ENCODE assay signal across 27 cellular contexts in the genomic region with DNA sequence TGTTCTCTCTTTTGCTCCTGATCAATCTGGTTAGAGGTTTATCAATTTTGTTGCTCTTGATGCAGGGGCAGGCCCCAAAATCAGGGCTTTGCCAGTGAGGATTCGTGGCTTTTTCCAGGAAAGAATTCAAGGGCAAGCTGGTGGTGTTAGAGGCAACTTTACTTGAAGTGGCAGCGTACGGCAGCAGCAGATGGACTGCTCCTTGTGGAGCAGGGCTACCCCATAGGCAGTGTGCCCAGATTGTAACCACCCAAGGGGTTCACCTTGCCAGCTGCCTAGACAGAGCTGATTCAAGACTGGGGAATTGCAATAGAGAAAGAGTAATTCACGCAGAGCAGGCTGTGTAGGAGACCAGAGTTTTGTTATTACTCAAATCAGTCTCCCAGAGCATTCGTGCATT. TPM values are rescaled to one million over a fixed set of nuclear protein-coding genes. Genes with fewer than 3 reads are reported as not detected.
"Had no signal": no experiment of that assay in that cellular context is flagged by ENCODE, and none has a peak within 500 bp of the region (broad histone marks: within the 10 kb centered on the region; RNA-seq: fewer than 3 reads in every experiment).

No MANE protein-coding gene starts in this region.

- H3K27ac Mint-ChIP-seq: activated naive CD8-positive, alpha-beta T cell treated with anti-CD3 and anti-CD28 coated beads, Interleukin-2, amount 10 ng/mL, durations not matched to agents 7 days and 5 days; dendritic cell treated with granulocyte-macrophage colony-stimulating factor and Interleukin-4, amounts not matched to agents 40 ng/mL and 50 ng/mL, for 4 days; naive B cell; stimulated activated naive B cell treated with anti-CD40 and anti-IgM and Interleukin-4, amounts not matched to agents 10 μg/mL and 1 μg/mL and 100 μg/mL, for 72 hours had no signal

- H3K9me3 ChIP-seq: lower lobe of right lung, testis, uterus had no signal

- H3K36me3 Mint-ChIP-seq: stimulated activated naive B cell treated with anti-CD40 and anti-IgM and Interleukin-4, amounts not matched to agents 10 μg/mL and 1 μg/mL and 100 μg/mL, for 72 hours had no signal

- H3K36me3 ChIP-seq: lower lobe of right lung, uterus had no signal

- H3K4me1 Mint-ChIP-seq: stimulated activated naive B cell treated with anti-CD40 and anti-IgM and Interleukin-4, amounts not matched to agents 10 μg/mL and 1 μg/mL and 100 μg/mL, for 72 hours had no signal

- H3K27me3 ChIP-seq: testis, uterus had no signal

- DNase-seq: activated CD4-positive, alpha-beta T cell treated with anti-CD3 and anti-CD28 coated beads for 1 hour; activated naive CD4-positive, alpha-beta T cell; activated naive CD8-positive, alpha-beta T cell treated with anti-CD3 and anti-CD28 coated beads, Interleukin-2, amount 10 ng/mL, durations not matched to agents 7 days and 5 days; activated T-cell treated with anti-CD3 and anti-CD28 coated beads, Interleukin-2, amount 50 U/mL, for 1 hour; amniotic stem cell; effector CD4-positive, alpha-beta T cell; foreskin fibroblast; kidney; lower lobe of right lung; naive B cell; occipital lobe; stimulated activated CD4-positive, alpha-beta T cell treated with anti-CD3 and anti-CD28 coated beads, Interleukin-2, amount 100 ng/mL, for 48 hours; stimulated activated CD8-positive, alpha-beta memory T cell treated with anti-CD3 and anti-CD28 coated beads, Interleukin-4, amount 100 ng/mL, for 48 hours; stimulated activated naive B cell treated with anti-CD40 and anti-IgM and Interleukin-4, amounts not matched to agents 10 μg/mL and 1 μg/mL and 100 μg/mL, for 72 hours; testis; trophoblast cell; uterus had no signal

- H3K4me3 ChIP-seq: lower lobe of right lung, smooth muscle cell, testis, uterus had no signal

- H3K27ac ChIP-seq: lower lobe of right lung, testis, uterus had no signal

- H3K4me2 ChIP-seq: smooth muscle cell had no signal

- H3K9me3 Mint-ChIP-seq: dendritic cell treated with granulocyte-macrophage colony-stimulating factor and Interleukin-4, amounts not matched to agents 40 ng/mL and 50 ng/mL, for 4 days had no signal

- FAIRE-seq: endometrium, kidney had no signal

- ATAC-seq: lower lobe of right lung; sciatic nerve; stimulated activated naive B cell treated with anti-CD40 and anti-IgM and Interleukin-4, amounts not matched to agents 10 μg/mL and 1 μg/mL and 100 μg/mL, for 72 hours had no signal

- H3K4me1 ChIP-seq: lower lobe of right lung, testis, uterus had no signal

- H3K4me3 Mint-ChIP-seq: activated naive CD8-positive, alpha-beta T cell treated with anti-CD3 and anti-CD28 coated beads, Interleukin-2, amount 10 ng/mL, durations not matched to agents 7 days and 5 days; dendritic cell treated with granulocyte-macrophage colony-stimulating factor and Interleukin-4, amounts not matched to agents 40 ng/mL and 50 ng/mL, for 4 days; naive B cell; stimulated activated naive B cell treated with anti-CD40 and anti-IgM and Interleukin-4, amounts not matched to agents 10 μg/mL and 1 μg/mL and 100 μg/mL, for 72 hours had no signal

RNA-seq across cellular contexts. Expression of gene DRC7, which starts 16.7 kb away (rescaled TPM):
- total RNA-seq: chondrocyte; epithelial cell of proximal tubule; fibroblast of lung; glomerular endothelial cell; mesenteric fat pad; sciatic nerve; T-helper 2 cell treated with Interferon-gamma antibody and Interleukin-4, amounts not matched to agents 100 ng/mL and 5 ng/mL, for 36 hours had no signal
- polyA plus RNA-seq: fibroblast of lung, smooth muscle cell had no signal

RNA-seq across cellular contexts. Expression of gene ADGRG3, which starts 43.2 kb away (rescaled TPM):
- total RNA-seq: activated naive CD8-positive, alpha-beta T cell treated with anti-CD3 and anti-CD28 coated beads, Interleukin-2, amount 10 ng/mL, durations not matched to agents 7 days and 5 days; chondrocyte; fibroblast of lung; T-helper 2 cell treated with Interferon-gamma antibody and Interleukin-4, amounts not matched to agents 100 ng/mL and 5 ng/mL, for 36 hours had no signal
- polyA plus RNA-seq: fibroblast of lung, smooth muscle cell had no signal
